In genomic region chr12:68013181-68013580, GRCh38 we compare ENCODE assay signal across 20 cellular contexts. TPM values are rescaled to one million over a fixed set of nuclear protein-coding genes. Genes with fewer than 3 reads are reported as not detected.
"Had no signal": no experiment of that assay in that cellular context is flagged by ENCODE, and none has a peak within 500 bp of the region (broad histone marks: within the 10 kb centered on the region; RNA-seq: fewer than 3 reads in every experiment).

No MANE protein-coding gene starts in this region.

- H3K27me3 ChIP-seq: left lung, neutrophil, upper lobe of left lung, vagina had no signal

- ATAC-seq: activated naive CD4-positive, alpha-beta T cell treated with anti-CD3 and anti-CD28 coated beads, Interleukin-2, amount 50 U/mL, for 72 hours; activated T-cell treated with anti-CD3 and anti-CD28 coated beads, Interleukin-2, amount 50 U/mL, for 72 hours; left lung; lower lobe of right lung had no signal

- FAIRE-seq: bronchial epithelial cell, frontal cortex had no signal

- H3K9me3 ChIP-seq: left lung, lower lobe of right lung, neutrophil, thoracic aorta, upper lobe of left lung, vagina had no signal

- H3K27ac ChIP-seq: left lung, lower lobe of right lung, neutrophil, thoracic aorta, upper lobe of left lung, vagina had no signal

- H3K4me1 ChIP-seq: left lung, lower lobe of right lung, upper lobe of left lung, vagina had no signal

- H3K4me3 ChIP-seq: left lung, lower lobe of right lung, thoracic aorta, upper lobe of left lung, vagina had no signal

- DNase-seq: activated CD4-positive, alpha-beta T cell treated with anti-CD3 and anti-CD28 coated beads for 4 hours; activated CD4-positive, alpha-beta T cell treated with anti-CD3 and anti-CD28 coated beads, Interleukin-2, amount 50 U/mL, for 4 hours; activated naive CD4-positive, alpha-beta T cell; activated T-cell treated with anti-CD3 and anti-CD28 coated beads for 4 hours; activated T-cell treated with anti-CD3 and anti-CD28 coated beads, Interleukin-2, amount 50 U/mL, for 72 hours; anterior cingulate cortex; effector memory CD4-positive, alpha-beta T cell; kidney glomerular epithelial cell; left lung; lower lobe of right lung; nephron progenitor cell; stimulated activated CD4-positive, alpha-beta T cell treated with anti-CD3 and anti-CD28 coated beads, Interleukin-2, amount 100 ng/mL, for 48 hours; upper lobe of left lung had no signal

- H3K36me3 ChIP-seq: left lung, lower lobe of right lung, neutrophil, thoracic aorta, upper lobe of left lung, vagina had no signal

RNA-seq across cellular contexts. Expression of gene IFNG-AS1, which starts 23.9 kb away (rescaled TPM):
- polyA plus RNA-seq: adipose tissue had no signal
